27 cellular contexts compared by ENCODE assay signal in genomic region chr13:35309711-35310110, GRCh38.
DNase-seq lines count a peak whose midpoint lies in the region; ATAC-seq, FAIRE-seq and TF ChIP-seq lines count a peak whose summit lies in the region.
"Had no signal": no experiment of that assay in that cellular context is flagged by ENCODE, and none has a peak within 500 bp of the region (broad histone marks: within the 10 kb centered on the region; RNA-seq: fewer than 3 reads in every experiment).

No MANE protein-coding gene starts in this region.

- no peak overlapping the region for H3K4me3 Mint-ChIP-seq in stimulated activated naive B cell treated with anti-CD40 and anti-IgM and Interleukin-4, amounts not matched to agents 10 μg/mL and 1 μg/mL and 100 μg/mL, for 72 hours
- H3K4me3 Mint-ChIP-seq: activated CD4-positive, alpha-beta T cell treated with anti-CD3 and anti-CD28 coated beads, Interleukin-2, amount 10 ng/mL, durations not matched to agents 24 days and 14 days; activated naive CD8-positive, alpha-beta T cell; B cell; CD8-positive, alpha-beta memory T cell; natural killer cell treated with Interleukin-12 subunit alpha and Interleukin-12 subunit beta and Interleukin-15 and Interleukin-18, amount 100 ng/mL, for 72 hours had no signal

- no peaks in the 10 kb centered on the region for H3K4me1 Mint-ChIP-seq in stimulated activated naive B cell treated with anti-CD40 and anti-IgM and Interleukin-4, amounts not matched to agents 10 μg/mL and 1 μg/mL and 100 μg/mL, for 72 hours
- H3K4me1 Mint-ChIP-seq: activated CD4-positive, alpha-beta T cell treated with anti-CD3 and anti-CD28 coated beads, Interleukin-2, amount 10 ng/mL, durations not matched to agents 24 days and 14 days; B cell; CD8-positive, alpha-beta memory T cell had no signal

- H3K27me3 Mint-ChIP-seq in stimulated activated naive B cell treated with anti-CD40 and anti-IgM and Interleukin-4, amounts not matched to agents 10 μg/mL and 1 μg/mL and 100 μg/mL, for 72 hours = no peaks in the 10 kb centered on the region
- H3K27me3 Mint-ChIP-seq: activated CD4-positive, alpha-beta T cell treated with anti-CD3 and anti-CD28 coated beads, Interleukin-2, amount 10 ng/mL, durations not matched to agents 24 days and 14 days; activated naive CD8-positive, alpha-beta T cell; B cell; CD8-positive, alpha-beta memory T cell; natural killer cell treated with Interleukin-12 subunit alpha and Interleukin-12 subunit beta and Interleukin-15 and Interleukin-18, amount 100 ng/mL, for 72 hours had no signal

- H3K27ac Mint-ChIP-seq in stimulated activated naive B cell treated with anti-CD40 and anti-IgM and Interleukin-4, amounts not matched to agents 10 μg/mL and 1 μg/mL and 100 μg/mL, for 72 hours = no peak overlapping the region
- H3K27ac Mint-ChIP-seq: activated CD4-positive, alpha-beta T cell treated with anti-CD3 and anti-CD28 coated beads, Interleukin-2, amount 10 ng/mL, durations not matched to agents 24 days and 14 days; activated naive CD8-positive, alpha-beta T cell; B cell; CD8-positive, alpha-beta memory T cell; natural killer cell treated with Interleukin-12 subunit alpha and Interleukin-12 subunit beta and Interleukin-15 and Interleukin-18, amount 100 ng/mL, for 72 hours had no signal

- TF ChIP-seq CTCF in D721Med (IDR thresholded peaks at IDR 0.05; ENCODE audit: insufficient read depth, missing control alignments) = no peak
- no peak for TF ChIP-seq CTCF in kidney (IDR thresholded peaks at IDR 0.05; ENCODE audit: borderline replicate concordance, extremely low read depth, insufficient read depth)

- no peak for ATAC-seq in stimulated activated naive B cell treated with anti-CD40 and anti-IgM and Interleukin-4, amounts not matched to agents 10 μg/mL and 1 μg/mL and 100 μg/mL, for 72 hours (replicated peaks)
- no peak for ATAC-seq in GM18867 (IDR thresholded peaks at IDR 0.05; ENCODE audit: unreplicated experiment)
- ATAC-seq: HCT116; HepG2; natural killer cell treated with Interleukin-12 subunit alpha and Interleukin-12 subunit beta and Interleukin-15 and Interleukin-18, amount 100 ng/mL, for 72 hours had no signal

- DNase-seq in D721Med (ENCODE audit: insufficient read length, low spot score) (no peak), NCI-H446 (lab: John Stamatoyannopoulos, UW) (peak; percentile 75 to 86), SK-N-DZ (ENCODE audit: low spot score) (peak; percentile 5), kidney (no peak), 8988T (no peak)
- DNase-seq in stimulated activated naive B cell treated with anti-CD40 and anti-IgM and Interleukin-4, amounts not matched to agents 10 μg/mL and 1 μg/mL and 100 μg/mL, for 72 hours = no peak
- no peak for DNase-seq in stimulated activated CD4-positive, alpha-beta T cell treated with anti-CD3 and anti-CD28 coated beads, Interleukin-4, amount 100 ng/mL, for 24 hours
- DNase-seq: activated CD4-positive, alpha-beta T cell treated with anti-CD3 and anti-CD28 coated beads, Interleukin-2, amount 10 ng/mL, durations not matched to agents 24 days and 14 days; activated CD8-positive, alpha-beta memory T cell treated with anti-CD3 and anti-CD28 coated beads for 24 hours; activated T-cell treated with anti-CD3 and anti-CD28 coated beads for 4 hours; CD8-positive, alpha-beta memory T cell; colonic mucosa; DMS53; effector CD4-positive, alpha-beta T cell; hypothalamus; NCI-H1436 treated with DMSO at 0.1 percent for 48 hours; NCI-H526; Peyer's patch; stimulated activated naive CD4-positive, alpha-beta T cell; SW 1271 had no signal

- no peak overlapping the region for H3K27ac ChIP-seq in kidney (ENCODE audit: low read depth in 2 of 2, low read length in 2 of 2)
- H3K27ac ChIP-seq: colonic mucosa, Peyer's patch had no signal

- H3K9me3 ChIP-seq in kidney (ENCODE audit: control insufficient read depth in 1 of 2, low read length in 2 of 2) = no peaks in the 10 kb centered on the region
- H3K9me3 ChIP-seq: colonic mucosa, Peyer's patch had no signal

- H3K36me3 Mint-ChIP-seq in stimulated activated naive B cell treated with anti-CD40 and anti-IgM and Interleukin-4, amounts not matched to agents 10 μg/mL and 1 μg/mL and 100 μg/mL, for 72 hours = peaks cover 0 to 5% of the 10 kb centered on the region in 2 donors
- H3K36me3 Mint-ChIP-seq: CD8-positive, alpha-beta memory T cell had no signal

- no peak overlapping the region for H3K4me3 ChIP-seq in kidney (ENCODE audit: low read length in 2 of 2)
- H3K4me3 ChIP-seq: colonic mucosa, Peyer's patch had no signal

- intact Hi-C loops in kidney (cut with DNase I) = no loop called here

- H3K36me3 ChIP-seq in kidney (ENCODE audit: control insufficient read depth in 1 of 2, insufficient read depth in 2 of 2, low read length in 2 of 2) = no peaks in the 10 kb centered on the region
- H3K36me3 ChIP-seq: colonic mucosa, Peyer's patch had no signal

- no peak overlapping the region for H3K9ac ChIP-seq in kidney (ENCODE audit: low read length in 2 of 2)

- no peaks in the 10 kb centered on the region for H3K4me1 ChIP-seq in kidney (ENCODE audit: control insufficient read depth in 1 of 2, insufficient read depth in 1 of 2, low read depth in 1 of 2, low read length in 2 of 2)
- H3K4me1 ChIP-seq: colonic mucosa, Peyer's patch had no signal

- no peaks in the 10 kb centered on the region for H3K9me3 Mint-ChIP-seq in stimulated activated naive B cell treated with anti-CD40 and anti-IgM and Interleukin-4, amounts not matched to agents 10 μg/mL and 1 μg/mL and 100 μg/mL, for 72 hours
- H3K9me3 Mint-ChIP-seq: activated CD4-positive, alpha-beta T cell treated with anti-CD3 and anti-CD28 coated beads, Interleukin-2, amount 10 ng/mL, durations not matched to agents 24 days and 14 days had no signal

- FAIRE-seq in D721Med (lab: Jason Lieb, UNC) (peak; percentile 99), kidney (lab: Jason Lieb, UNC) (peak; percentile 39)
- FAIRE-seq: bronchial epithelial cell, HepG2 had no signal

Comparison
In these comparisons a context has a peak if more than half of its experiments do, and no peak if none do; other contexts are left out.
1. DNase-seq: peak in NCI-H446 (2 of 2) and SK-N-DZ (single experiment); none in D721Med (single experiment), kidney (single experiment), stimulated activated naive B cell treated with anti-CD40 and anti-IgM and Interleukin-4, amounts not matched to agents 10 μg/mL and 1 μg/mL and 100 μg/mL, for 72 hours (single experiment), 8988T (single experiment) and stimulated activated CD4-positive, alpha-beta T cell treated with anti-CD3 and anti-CD28 coated beads, Interleukin-4, amount 100 ng/mL, for 24 hours (single experiment).